Comparison of ENCODE assay signal across 12 cellular contexts in genomic region chr2:60516383-60516811, GRCh38. TPM values are rescaled to one million over a fixed set of nuclear protein-coding genes. Genes with fewer than 3 reads are reported as not detected.
A peak's percentile ranks its signal among the peaks of the same experiment; 100 is the strongest.
DNase-seq lines count a peak whose midpoint lies in the region; ATAC-seq, FAIRE-seq and TF ChIP-seq lines count a peak whose summit lies in the region.
"Had no signal": no experiment of that assay in that cellular context is flagged by ENCODE, and none has a peak within 500 bp of the region (broad histone marks: within the 10 kb centered on the region; RNA-seq: fewer than 3 reads in every experiment).

No MANE protein-coding gene starts in this region.

- peak overlapping the region; percentile 59 to 84 (median 73); a peak in 21 of 22 replicates for H3K4me2 ChIP-seq in BLaER1 treated with 17β-estradiol and CSF1 and Interleukin-3, amounts not matched to agents 10 nM and 100 nM

- H3K4me1 ChIP-seq in BLaER1 treated with 17β-estradiol and CSF1 and Interleukin-3, amounts not matched to agents 10 nM and 100 nM, result peaks cover 38 to 82% (median 69%) of the 10 kb centered on the region in 10 experiments
- H3K4me1 ChIP-seq in naive thymus-derived CD4-positive, alpha-beta T cell (ENCODE audit: control insufficient read depth in 2 of 2, insufficient read depth in 2 of 2, low read length in 2 of 2), result no peaks in the 10 kb centered on the region
- no peaks in the 10 kb centered on the region for H3K4me1 ChIP-seq in gastrocnemius medialis

- peak overlapping the region in 1 of 9 donors; percentile 50 for H3K27ac Mint-ChIP-seq in naive thymus-derived CD4-positive, alpha-beta T cell
- H3K27ac Mint-ChIP-seq: stimulated activated effector memory CD8-positive, alpha-beta T cell treated with anti-CD3 and anti-CD28 coated beads, Interleukin-12 subunit alpha, Interleukin-12 subunit beta, amount 100 ng/mL, for 72 hours had no signal

- peaks cover 0 to 25% (median 4%) of the 10 kb centered on the region in 7 donors for H3K4me1 Mint-ChIP-seq in naive thymus-derived CD4-positive, alpha-beta T cell

- peaks cover 0 to 4% (median 0%) of the 10 kb centered on the region in 11 donors for H3K9me3 Mint-ChIP-seq in naive thymus-derived CD4-positive, alpha-beta T cell
- H3K9me3 Mint-ChIP-seq: stimulated activated effector memory CD8-positive, alpha-beta T cell treated with anti-CD3 and anti-CD28 coated beads, Interleukin-12 subunit alpha, Interleukin-12 subunit beta, amount 100 ng/mL, for 72 hours had no signal

- CTCF ChIA-PET in naive thymus-derived CD4-positive, alpha-beta T cell (lab: Charles Lee), result interaction anchor here (0.6 to 0.8 kb wide), 2 partner anchors 34 to 82 kb away, joined by 3 to 6 read pairs; no protein-coding TSS in a partner anchor

- POLR2A ChIA-PET in naive thymus-derived CD4-positive, alpha-beta T cell (lab: Charles Lee), result no interaction called here

- TF ChIP-seq CTCF in cardiac fibroblast (IDR thresholded peaks at IDR 0.05; ENCODE audit: low read depth, low read length) (no peak), gastrocnemius medialis (IDR thresholded peaks at IDR 0.05 in 4 of 5, conservative IDR thresholded peaks at IDR 0.05 in 1 of 5) (no peak)

- H3K4me3 ChIP-seq in BLaER1 treated with 17β-estradiol and CSF1 and Interleukin-3, amounts not matched to agents 10 nM and 100 nM, result no peak overlapping the region
- H3K4me3 ChIP-seq in cardiac fibroblast (replicated peaks in 1 of 2; ENCODE audit: low read depth in 2 of 2, low read length in 2 of 2), result peak overlapping the region in 1 of 2 donors; percentile 22
- no peak overlapping the region for H3K4me3 ChIP-seq in naive thymus-derived CD4-positive, alpha-beta T cell (ENCODE audit: low read length)
- H3K4me3 ChIP-seq in H7 (ENCODE audit: insufficient read depth, low read depth, low read length), result no peak overlapping the region
- no peak overlapping the region for H3K4me3 ChIP-seq in gastrocnemius medialis
- H3K4me3 ChIP-seq: Peyer's patch had no signal

- peak; percentile 41 for DNase-seq in HTR-8/SVneo (ENCODE audit: insufficient read length, low spot score)
- DNase-seq in cardiac fibroblast (ENCODE audit: low read depth in 2 of 2), result peak; percentile 75 to 79
- DNase-seq in naive thymus-derived CD4-positive, alpha-beta T cell, result no peak
- DNase-seq in H7, result no peak
- DNase-seq in gastrocnemius medialis, result no peak

- peak overlapping the region in 10 of 11 experiments; percentile 47 to 77 (median 66); a peak in 19 of 22 replicates for H3K27ac ChIP-seq in BLaER1 treated with 17β-estradiol and CSF1 and Interleukin-3, amounts not matched to agents 10 nM and 100 nM
- H3K27ac ChIP-seq in naive thymus-derived CD4-positive, alpha-beta T cell (ENCODE audit: low read depth, low read length), result no peak overlapping the region
- H3K27ac ChIP-seq in gastrocnemius medialis, result no peak overlapping the region

- peaks cover 0 to 87% (median 55%) of the 10 kb centered on the region in 11 experiments; a peak in 15 of 22 replicates for H4K20me1 ChIP-seq in BLaER1 treated with 17β-estradiol and CSF1 and Interleukin-3, amounts not matched to agents 10 nM and 100 nM

- intact Hi-C loops in naive thymus-derived CD4-positive, alpha-beta T cell (cut with micrococcal nuclease), result no loop called here
- intact Hi-C loops in gastrocnemius medialis (cut with DNase I; ENCODE audit: low total_unique reads), result no loop called here

- FAIRE-seq in HTR-8/SVneo (lab: Jason Lieb, UNC), result peak; percentile 80
- FAIRE-seq: frontal cortex, G401.6 had no signal

- no peak for TF ChIP-seq POLR2A in gastrocnemius medialis (IDR thresholded peaks at IDR 0.05)

- H3K27me3 ChIP-seq in BLaER1 treated with 17β-estradiol and CSF1 and Interleukin-3, amounts not matched to agents 10 nM and 100 nM, result no peaks in the 10 kb centered on the region
- H3K27me3 ChIP-seq in naive thymus-derived CD4-positive, alpha-beta T cell (ENCODE audit: control insufficient read depth in 2 of 2, insufficient read depth in 2 of 2, low read length in 2 of 2), result no peaks in the 10 kb centered on the region
- H3K27me3 ChIP-seq in H7 (ENCODE audit: control insufficient read depth, insufficient read depth, low read length) (no peaks in the 10 kb centered on the region), gastrocnemius medialis (peaks cover 0 to 3% (median 2%) of the 10 kb centered on the region in 3 donors)
- H3K27me3 ChIP-seq: Peyer's patch had no signal

- H3K9me3 ChIP-seq in BLaER1 treated with 17β-estradiol and CSF1 and Interleukin-3, amounts not matched to agents 10 nM and 100 nM (replicated peaks in 1 of 11), result no peaks in the 10 kb centered on the region
- no peaks in the 10 kb centered on the region for H3K9me3 ChIP-seq in naive thymus-derived CD4-positive, alpha-beta T cell (ENCODE audit: control insufficient read depth in 2 of 3, low read length in 3 of 3)
- no peaks in the 10 kb centered on the region for H3K9me3 ChIP-seq in gastrocnemius medialis
- H3K9me3 ChIP-seq: Peyer's patch had no signal

- ATAC-seq in naive thymus-derived CD4-positive, alpha-beta T cell, result peak; percentile 29
- ATAC-seq in GM19452 (IDR thresholded peaks at IDR 0.05; ENCODE audit: unreplicated experiment) (no peak), HG03108 (IDR thresholded peaks at IDR 0.05; ENCODE audit: unreplicated experiment) (no peak), gastrocnemius medialis (no peak)

- peaks cover 0 to 98% (median 71%) of the 10 kb centered on the region in 11 experiments; a peak in 17 of 22 replicates for H3K36me3 ChIP-seq in BLaER1 treated with 17β-estradiol and CSF1 and Interleukin-3, amounts not matched to agents 10 nM and 100 nM
- H3K36me3 ChIP-seq in naive thymus-derived CD4-positive, alpha-beta T cell (ENCODE audit: control insufficient read depth in 2 of 3, insufficient read depth in 3 of 3, low read length in 3 of 3), result no peaks in the 10 kb centered on the region
- peaks cover 2% of the 10 kb centered on the region; the same call in 1 of the 2 replicates for H3K36me3 ChIP-seq in H7 (replicated peaks; ENCODE audit: control insufficient read depth, insufficient read depth, low read length)
- H3K36me3 ChIP-seq in gastrocnemius medialis, result no peaks in the 10 kb centered on the region
- H3K36me3 ChIP-seq: Peyer's patch had no signal

- in situ Hi-C loops in gastrocnemius medialis (cut with MboI; ENCODE audit: low sequenced_read_pairs in 4 of 4), result no loop called here

- H3K9ac ChIP-seq in BLaER1 treated with 17β-estradiol and CSF1 and Interleukin-3, amounts not matched to agents 10 nM and 100 nM, result peak overlapping the region in 5 of 11 experiments; percentile 28 to 53 (median 46); a peak in 8 of 22 replicates

- peaks cover 6 to 32% (median 23%) of the 10 kb centered on the region in 5 donors for H3K27me3 Mint-ChIP-seq in naive thymus-derived CD4-positive, alpha-beta T cell

- no peak overlapping the region for H3K4me3 Mint-ChIP-seq in naive thymus-derived CD4-positive, alpha-beta T cell
- H3K4me3 Mint-ChIP-seq: stimulated activated effector memory CD8-positive, alpha-beta T cell treated with anti-CD3 and anti-CD28 coated beads, Interleukin-12 subunit alpha, Interleukin-12 subunit beta, amount 100 ng/mL, for 72 hours had no signal

- H3K36me3 Mint-ChIP-seq in naive thymus-derived CD4-positive, alpha-beta T cell, result no peaks in the 10 kb centered on the region
- H3K36me3 Mint-ChIP-seq: stimulated activated effector memory CD8-positive, alpha-beta T cell treated with anti-CD3 and anti-CD28 coated beads, Interleukin-12 subunit alpha, Interleukin-12 subunit beta, amount 100 ng/mL, for 72 hours had no signal

RNA-seq across cellular contexts. Expression of gene BCL11A, which starts 37.1 kb away (rescaled TPM):
- total RNA-seq in naive thymus-derived CD4-positive, alpha-beta T cell, result 10 to 100 TPM in 1 of 5 experiments, 1 to 10 TPM in 3, not detected in 1; 1.6 to 26.2 (median 4.4) TPM
- polyA plus RNA-seq in naive thymus-derived CD4-positive, alpha-beta T cell, result 1 to 10 TPM; 1.5 to 2.8 TPM
- total RNA-seq in H7 (2014; rRNA removed; shearing (Covaris generic)), result 30.5 and 34.9 TPM in 2 replicates
- 1 to 10 TPM in 1 of 4 donors, under 1 TPM in 2, not detected in 1; 0.04 to 1.0 (median 0.07) TPM for total RNA-seq in gastrocnemius medialis

Comparison
In these comparisons a context has a peak if more than half of its experiments do, and no peak if none do; other contexts are left out.
1. H3K27ac ChIP-seq: peak in BLaER1 treated with 17β-estradiol and CSF1 and Interleukin-3, amounts not matched to agents 10 nM and 100 nM (10 of 11); none in naive thymus-derived CD4-positive, alpha-beta T cell (single experiment) and gastrocnemius medialis (0 of 4).
2. DNase-seq: peak in HTR-8/SVneo (single experiment) and cardiac fibroblast (2 of 2); none in naive thymus-derived CD4-positive, alpha-beta T cell (0 of 9), H7 (single experiment) and gastrocnemius medialis (0 of 2).